Comparison of ENCODE assay signal across 8 cellular contexts in genomic region chr1:150268342-150268705, GRCh38. TPM values are rescaled to one million over a fixed set of nuclear protein-coding genes. Genes with fewer than 3 reads are reported as not detected.
DNase-seq lines count a peak whose midpoint lies in the region; ATAC-seq and TF ChIP-seq lines count a peak whose summit lies in the region.

No MANE protein-coding gene starts in this region.

- TF ChIP-seq POLR2A in esophagus muscularis mucosa (IDR thresholded peaks at IDR 0.05; ENCODE audit: low read depth): no peak

- peak overlapping the region; percentile 99 for H3K4me2 ChIP-seq in KMS-11

- H3K9ac ChIP-seq in KMS-11: peak overlapping the region; percentile 87

- peaks cover 7% of the 10 kb centered on the region for H3K27me3 Mint-ChIP-seq in nephron progenitor cell (ENCODE audit: low read depth, poor library complexity)

- peak; percentile 25 for DNase-seq in activated T-cell treated with anti-CD3 and anti-CD28 coated beads for 1 hour (ENCODE audit: low read depth)
- DNase-seq in activated T-cell treated with anti-CD3 and anti-CD28 coated beads for 4 hours: no peak
- DNase-seq in activated CD8-positive, alpha-beta memory T cell treated with anti-CD3 and anti-CD28 coated beads, Interleukin-2, amount 50 U/mL, for 48 hours: peak; percentile 61
- no peak for DNase-seq in esophagus muscularis mucosa (ENCODE audit: extremely low spot score)
- DNase-seq in nephron progenitor cell: no peak
- DNase-seq in aorta: no peak

- TF ChIP-seq CTCF in KMS-11 (conservative IDR thresholded peaks at IDR 0.05; ENCODE audit: low read depth, low read length) (no peak), esophagus muscularis mucosa (IDR thresholded peaks at IDR 0.05) (no peak), nephron progenitor cell (IDR thresholded peaks at IDR 0.05) (no peak)

- H3K27ac ChIP-seq in KMS-11: peak overlapping the region; percentile 73
- H3K27ac ChIP-seq in esophagus muscularis mucosa (replicated peaks in 1 of 4): peak overlapping the region; percentile 92 to 98 (median 96)
- peak overlapping the region in 1 of 2 donors; percentile 54 for H3K27ac ChIP-seq in aorta (ENCODE audit: low read depth in 1 of 2, low read length in 2 of 2)

- H3K27ac Mint-ChIP-seq in nephron progenitor cell: peak overlapping the region; percentile 81

- H3K4me1 Mint-ChIP-seq in nephron progenitor cell: peaks cover 56% of the 10 kb centered on the region

- H3K79me2 ChIP-seq in KMS-11 (ENCODE audit: insufficient read depth, low read depth): peaks cover 22% of the 10 kb centered on the region

- peak overlapping the region; percentile 99 for H3K4me3 ChIP-seq in KMS-11 (IDR thresholded peaks at IDR 0.05; ENCODE audit: insufficient read depth, low read depth, low read length)
- H3K4me3 ChIP-seq in esophagus muscularis mucosa: peak overlapping the region; percentile 76 to 99 (median 94)
- H3K4me3 ChIP-seq in aorta (ENCODE audit: low read length in 2 of 2): peak overlapping the region; percentile 73 to 94

- no peaks in the 10 kb centered on the region for H4K20me1 ChIP-seq in KMS-11 (ENCODE audit: insufficient read depth)

- H3K4me1 ChIP-seq in KMS-11 (ENCODE audit: low read depth, poor library complexity, severe bottlenecking): peaks cover 20% of the 10 kb centered on the region
- peaks cover 29 to 49% (median 41%) of the 10 kb centered on the region in 4 donors for H3K4me1 ChIP-seq in esophagus muscularis mucosa
- peaks cover 0 to 3% of the 10 kb centered on the region in 2 donors for H3K4me1 ChIP-seq in aorta (ENCODE audit: control insufficient read depth in 1 of 2, insufficient read depth in 2 of 2, low read length in 2 of 2)

- TF ChIP-seq EP300 in esophagus muscularis mucosa (IDR thresholded peaks at IDR 0.05): no peak

- no peaks in the 10 kb centered on the region for H3K9me3 Mint-ChIP-seq in nephron progenitor cell

- intact Hi-C loops in esophagus muscularis mucosa (cut with DNase I) (loop anchor here (2.0 kb wide), 1 partner anchor 24 kb away; the partner anchor contains the start of gene MRPS21), aorta (cut with DNase I) (no loop called here)

- H3K36me3 Mint-ChIP-seq in nephron progenitor cell (ENCODE audit: low read depth): peaks cover 23% of the 10 kb centered on the region

- ATAC-seq in aorta (ENCODE audit: low FRiP score): peak; percentile 58
- ATAC-seq in GM21786 (IDR thresholded peaks at IDR 0.05; ENCODE audit: unreplicated experiment): no peak

- peak overlapping the region; percentile 97 for H3K4me3 Mint-ChIP-seq in nephron progenitor cell

- H3K9me3 ChIP-seq in esophagus muscularis mucosa: no peaks in the 10 kb centered on the region
- H3K9me3 ChIP-seq in aorta (ENCODE audit: control insufficient read depth, low read length): no peaks in the 10 kb centered on the region

- H2AFZ ChIP-seq in KMS-11 (ENCODE audit: low read depth): peak overlapping the region; percentile 78

- H3K27me3 ChIP-seq in KMS-11 (ENCODE audit: insufficient read depth, low read depth) (no peaks in the 10 kb centered on the region), esophagus muscularis mucosa (no peaks in the 10 kb centered on the region), aorta (ENCODE audit: control insufficient read depth in 1 of 2, insufficient read depth in 2 of 2, low read length in 1 of 2) (no peaks in the 10 kb centered on the region)

- H3K36me3 ChIP-seq in KMS-11 (ENCODE audit: insufficient read depth): peaks cover 8% of the 10 kb centered on the region; the same call in 1 of the 2 replicates
- H3K36me3 ChIP-seq in esophagus muscularis mucosa: peaks cover 21 to 40% (median 37%) of the 10 kb centered on the region in 4 donors
- peaks cover 0 to 5% of the 10 kb centered on the region in 2 donors for H3K36me3 ChIP-seq in aorta (ENCODE audit: control insufficient read depth in 1 of 2, insufficient read depth in 2 of 2, low read length in 1 of 2)

- 0% methylated on average over 21 of the region's 21 CpGs for WGBS in esophagus muscularis mucosa
- 0 to 1% methylated on average over 21 of the region's 21 CpGs for WGBS in aorta, 2 donors

RNA-seq across cellular contexts. Expression of gene APH1A, which starts 0.5 kb away (rescaled TPM):
- total RNA-seq in esophagus muscularis mucosa (10 to 100 TPM; 36.1 to 63.5 (median 49.7) TPM), aorta (10 to 100 TPM; 69.9 to 82.9 TPM)
- 10 to 100 TPM; 67.8 to 75.8 TPM for polyA plus RNA-seq in aorta

RNA-seq across cellular contexts. Expression of gene C1orf54, which starts 4.3 kb away (rescaled TPM):
- 10 to 100 TPM; 15.2 to 36.1 (median 18.0) TPM for total RNA-seq in esophagus muscularis mucosa
- 10 to 100 TPM; 33.0 to 34.9 TPM for total RNA-seq in aorta
- polyA plus RNA-seq in aorta: 100 to 1,000 TPM; 102 to 278 TPM

RNA-seq across cellular contexts. Expression of gene CA14, which starts 10.8 kb away (rescaled TPM):
- total RNA-seq in esophagus muscularis mucosa (1 to 10 TPM in 1 of 4 donors, under 1 TPM in 2, not detected in 1; 0.33 to 1.0 (median 0.42) TPM), aorta (not detected)
- not detected for polyA plus RNA-seq in aorta

RNA-seq across cellular contexts. Expression of gene CIART, which starts 14.0 kb away (rescaled TPM):
- total RNA-seq in esophagus muscularis mucosa: 10 to 100 TPM; 13.7 to 26.0 (median 14.2) TPM
- total RNA-seq in aorta: 1 to 10 TPM; 3.0 to 6.6 TPM
- polyA plus RNA-seq in aorta: 10 to 100 TPM in 1 of 2 donors, 1 to 10 TPM in 1; 5.3 to 18.0 TPM

RNA-seq across cellular contexts. Expression of gene MRPS21, which starts 25.3 kb away (rescaled TPM):
- total RNA-seq in esophagus muscularis mucosa (10 to 100 TPM; 44.2 to 59.0 (median 48.1) TPM), aorta (10 to 100 TPM; 39.6 to 44.9 TPM)
- 10 to 100 TPM; 91.9 to 98.9 TPM for polyA plus RNA-seq in aorta

Comparison
In these comparisons a context has a peak if more than half of its experiments do, and no peak if none do; other contexts are left out.
1. DNase-seq: peak in activated T-cell treated with anti-CD3 and anti-CD28 coated beads for 1 hour (single experiment) and activated CD8-positive, alpha-beta memory T cell treated with anti-CD3 and anti-CD28 coated beads, Interleukin-2, amount 50 U/mL, for 48 hours (single experiment); none in activated T-cell treated with anti-CD3 and anti-CD28 coated beads for 4 hours (single experiment), esophagus muscularis mucosa (single experiment), nephron progenitor cell (single experiment) and aorta (0 of 2).
2. Peak in every context shown above with its lines, with median percentiles within 50 percentile points of each other: H3K4me3 ChIP-seq.